Comparison of ENCODE assay signal across 9 cellular contexts in the genomic region with DNA sequence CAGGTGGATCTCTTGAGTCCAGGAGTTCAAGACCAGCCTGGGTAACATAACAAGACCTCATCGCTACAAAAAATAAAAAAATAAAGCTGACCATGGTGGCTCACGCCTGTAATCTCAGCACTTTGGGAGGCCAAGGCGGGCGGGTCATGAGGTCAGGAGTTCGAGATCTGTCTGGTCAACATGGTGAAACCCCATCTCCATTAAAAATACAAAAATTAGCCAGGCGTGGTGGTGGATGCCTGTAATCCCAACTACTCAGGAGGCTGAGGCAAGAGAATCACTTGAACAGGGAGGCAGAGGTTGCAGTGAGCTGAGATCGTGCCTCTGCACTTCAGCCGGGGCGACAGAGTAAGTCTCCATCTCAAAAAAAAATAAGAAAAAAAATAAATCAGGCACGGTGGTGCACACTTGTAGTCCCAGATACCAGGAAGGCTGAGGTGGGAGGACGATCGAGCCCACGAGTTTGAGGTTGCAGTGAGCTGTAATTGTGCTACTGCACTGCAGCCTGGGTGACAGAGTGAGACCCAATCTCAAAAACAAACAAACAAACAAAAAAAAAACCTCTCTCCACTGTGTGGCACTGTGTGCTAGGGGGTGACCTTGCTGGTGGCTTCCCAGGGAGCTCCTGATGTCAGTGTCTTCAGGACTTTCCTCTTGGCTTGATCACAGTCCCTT. TPM values are rescaled to one million over a fixed set of nuclear protein-coding genes. Genes with fewer than 3 reads are reported as not detected.
DNase-seq lines count a peak whose midpoint lies in the region; ATAC-seq and TF ChIP-seq lines count a peak whose summit lies in the region.
"Had no signal": no experiment of that assay in that cellular context is flagged by ENCODE, and none has a peak within 500 bp of the region (broad histone marks: within the 10 kb centered on the region; RNA-seq: fewer than 3 reads in every experiment).

No MANE protein-coding gene starts in this region.

- H3K27ac Mint-ChIP-seq in T-helper 2 cell treated with Interferon-gamma antibody and Interleukin-4, amounts not matched to agents 5 μg/mL and 100 μg/mL, for 36 hours: peak overlapping the region; percentile 22
- H3K27ac Mint-ChIP-seq: dendritic cell treated with granulocyte-macrophage colony-stimulating factor and Interleukin-4, amounts not matched to agents 40 ng/mL and 50 ng/mL, for 4 days had no signal

- H3K27me3 Mint-ChIP-seq in T-helper 2 cell treated with Interferon-gamma antibody and Interleukin-4, amounts not matched to agents 5 μg/mL and 100 μg/mL, for 36 hours (ENCODE audit: low read depth): no peaks in the 10 kb centered on the region
- H3K27me3 Mint-ChIP-seq: dendritic cell treated with granulocyte-macrophage colony-stimulating factor and Interleukin-4, amounts not matched to agents 40 ng/mL and 50 ng/mL, for 4 days had no signal

- H4K20me1 ChIP-seq in GM23248 (ENCODE audit: insufficient read depth): no peaks in the 10 kb centered on the region

- TF ChIP-seq POLR2A in right lobe of liver (IDR thresholded peaks at IDR 0.05): no peak

- H3K9me3 ChIP-seq in GM23248 (ENCODE audit: low read depth): no peaks in the 10 kb centered on the region
- H3K9me3 ChIP-seq in right lobe of liver: no peaks in the 10 kb centered on the region

- in situ Hi-C loops in GM23248 (cut with MboI): loop anchor here (25.0 kb wide), 1 partner anchor 469 kb away; the partner anchor contains the start of gene ZNF689

- H3K4me3 Mint-ChIP-seq in T-helper 2 cell treated with Interferon-gamma antibody and Interleukin-4, amounts not matched to agents 5 μg/mL and 100 μg/mL, for 36 hours: no peak overlapping the region
- H3K4me3 Mint-ChIP-seq: dendritic cell treated with granulocyte-macrophage colony-stimulating factor and Interleukin-4, amounts not matched to agents 40 ng/mL and 50 ng/mL, for 4 days had no signal

- DNase-seq in DMS79 treated with DMSO at 0.1 percent for 48 hours (lab: John Stamatoyannopoulos, UW) (peak; percentile 23), DMS79 (lab: John Stamatoyannopoulos, UW) (no peak), GM23248 (peak; percentile 5), right lobe of liver (no peak), HPDE6-E6E7 (ENCODE audit: extremely low spot score) (no peak), hypothalamus (lab: John Stamatoyannopoulos, UW) (no peak)
- DNase-seq in T-helper 2 cell treated with Interferon-gamma antibody and Interleukin-4, amounts not matched to agents 5 μg/mL and 100 μg/mL, for 36 hours (ENCODE audit: low spot score): no peak

- H3K36me3 ChIP-seq in GM23248 (ENCODE audit: low read depth) (no peaks in the 10 kb centered on the region), right lobe of liver (no peaks in the 10 kb centered on the region)

- H3K9ac ChIP-seq in GM23248: no peak overlapping the region

- intact Hi-C loops in right lobe of liver (cut with DNase I): no loop called here

- TF ChIP-seq CTCF in right lobe of liver (IDR thresholded peaks at IDR 0.05): no peak

- no peak overlapping the region for H2AFZ ChIP-seq in GM23248

- no peaks in the 10 kb centered on the region for H3K36me3 Mint-ChIP-seq in T-helper 2 cell treated with Interferon-gamma antibody and Interleukin-4, amounts not matched to agents 5 μg/mL and 100 μg/mL, for 36 hours (ENCODE audit: low read depth)

- H3K9me3 Mint-ChIP-seq in T-helper 2 cell treated with Interferon-gamma antibody and Interleukin-4, amounts not matched to agents 5 μg/mL and 100 μg/mL, for 36 hours: no peaks in the 10 kb centered on the region
- H3K9me3 Mint-ChIP-seq: dendritic cell treated with granulocyte-macrophage colony-stimulating factor and Interleukin-4, amounts not matched to agents 40 ng/mL and 50 ng/mL, for 4 days had no signal

- H3K27ac ChIP-seq in GM23248 (no peak overlapping the region), right lobe of liver (no peak overlapping the region)

- no peaks in the 10 kb centered on the region for H3F3A ChIP-seq in GM23248 (ENCODE audit: insufficient read depth)

- WGBS in GM23248 (ENCODE audit: low coverage in 1 of 2, low lambda C conversion rate in 2 of 2, missing lambda C conversion rate in 2 of 2), 2 experiments: 55 to 64% methylated on average over 13 of the region's 13 CpGs
- 68% methylated on average over 12 of the region's 13 CpGs for WGBS in right lobe of liver (ENCODE audit: insufficient coverage, low coverage, low lambda C conversion rate, missing lambda C conversion rate)

- no peaks in the 10 kb centered on the region for H3K27me3 ChIP-seq in GM23248 (replicated peaks; ENCODE audit: insufficient read depth)
- no peaks in the 10 kb centered on the region for H3K27me3 ChIP-seq in right lobe of liver

- H3K4me1 Mint-ChIP-seq in T-helper 2 cell treated with Interferon-gamma antibody and Interleukin-4, amounts not matched to agents 5 μg/mL and 100 μg/mL, for 36 hours (ENCODE audit: low read depth): peaks cover 15% of the 10 kb centered on the region

- peak in 3 of 4 donors; percentile 48 to 60 (median 55) for ATAC-seq in right lobe of liver
- no peak for ATAC-seq in GM18867 (IDR thresholded peaks at IDR 0.05; ENCODE audit: unreplicated experiment)

- H3K9me2 ChIP-seq in GM23248 (ENCODE audit: insufficient read depth): no peaks in the 10 kb centered on the region

- H3K4me1 ChIP-seq in GM23248 (ENCODE audit: insufficient read depth): no peaks in the 10 kb centered on the region
- no peaks in the 10 kb centered on the region for H3K4me1 ChIP-seq in right lobe of liver

- H3K79me2 ChIP-seq in GM23248 (ENCODE audit: insufficient read depth): no peaks in the 10 kb centered on the region

- H3K4me2 ChIP-seq in GM23248 (ENCODE audit: unreplicated experiment): no peak overlapping the region

- H3K4me3 ChIP-seq in GM23248 (no peak overlapping the region), right lobe of liver (no peak overlapping the region)

RNA-seq across cellular contexts. Expression of gene MAPK3, which starts 19.8 kb away (rescaled TPM):
- total RNA-seq in GM23248 (2014; rRNA removed; shearing (Covaris generic)): 47.3 and 60.4 TPM in 2 replicates
- polyA plus RNA-seq in GM23248 (2016; fragmentation: Nextera tagmentation; extraction: Ambion mirVana): 40.3 and 44.4 TPM in 2 replicates
- 10 to 100 TPM in 5 of 6 experiments, 1 to 10 TPM in 1; 7.4 to 24.1 (median 16.0) TPM for total RNA-seq in right lobe of liver

RNA-seq across cellular contexts. Expression of gene GDPD3, which starts 29.5 kb away (rescaled TPM):
- total RNA-seq in GM23248 (2014; rRNA removed; shearing (Covaris generic)): 0.22 TPM in 1 of 2 replicates, not detected in the other
- polyA plus RNA-seq in GM23248 (2016; fragmentation: Nextera tagmentation; extraction: Ambion mirVana): 1.1 and 1.2 TPM in 2 replicates
- total RNA-seq in right lobe of liver: 1 to 10 TPM in 4 of 6 experiments, under 1 TPM in 1, not detected in 1; 0.19 to 2.3 (median 2.3) TPM

RNA-seq across cellular contexts. Expression of gene CORO1A, which starts 40.6 kb away (rescaled TPM):
- total RNA-seq in GM23248 (2014; rRNA removed; shearing (Covaris generic)): 3.2 and 4.8 TPM in 2 replicates
- 1.7 TPM in 2 replicates for polyA plus RNA-seq in GM23248 (2016; fragmentation: Nextera tagmentation; extraction: Ambion mirVana)
- 10 to 100 TPM in 1 of 6 experiments, 1 to 10 TPM in 5; 7.0 to 15.2 (median 7.9) TPM for total RNA-seq in right lobe of liver

RNA-seq across cellular contexts. Expression of gene YPEL3, which starts 46.8 kb away (rescaled TPM):
- total RNA-seq in GM23248 (2014; rRNA removed; shearing (Covaris generic)): 62.6 and 100.0 TPM in 2 replicates
- polyA plus RNA-seq in GM23248 (2016; fragmentation: Nextera tagmentation; extraction: Ambion mirVana): 192 and 200 TPM in 2 replicates
- 10 to 100 TPM; 13.5 to 46.5 (median 21.9) TPM for total RNA-seq in right lobe of liver

RNA-seq across cellular contexts. Expression of gene BOLA2B, which starts 50.7 kb away (rescaled TPM):
- total RNA-seq in GM23248 (2014; rRNA removed; shearing (Covaris generic)): 2.0 and 155 TPM in 2 replicates
- 122 and 146 TPM in 2 replicates for polyA plus RNA-seq in GM23248 (2016; fragmentation: Nextera tagmentation; extraction: Ambion mirVana)
- total RNA-seq in right lobe of liver: 100 to 1,000 TPM in 1 of 6 experiments, 10 to 100 TPM in 5; 22.9 to 139 (median 25.6) TPM

Comparison
In these comparisons a context has a peak if more than half of its experiments do, and no peak if none do; other contexts are left out.
1. DNase-seq: peak in DMS79 treated with DMSO at 0.1 percent for 48 hours (single experiment) and GM23248 (single experiment); none in DMS79 (single experiment), T-helper 2 cell treated with Interferon-gamma antibody and Interleukin-4, amounts not matched to agents 5 μg/mL and 100 μg/mL, for 36 hours (single experiment), right lobe of liver (0 of 3), HPDE6-E6E7 (single experiment) and hypothalamus (0 of 51).